ENCODE assay signal across 1 cellular context in the genomic region with DNA sequence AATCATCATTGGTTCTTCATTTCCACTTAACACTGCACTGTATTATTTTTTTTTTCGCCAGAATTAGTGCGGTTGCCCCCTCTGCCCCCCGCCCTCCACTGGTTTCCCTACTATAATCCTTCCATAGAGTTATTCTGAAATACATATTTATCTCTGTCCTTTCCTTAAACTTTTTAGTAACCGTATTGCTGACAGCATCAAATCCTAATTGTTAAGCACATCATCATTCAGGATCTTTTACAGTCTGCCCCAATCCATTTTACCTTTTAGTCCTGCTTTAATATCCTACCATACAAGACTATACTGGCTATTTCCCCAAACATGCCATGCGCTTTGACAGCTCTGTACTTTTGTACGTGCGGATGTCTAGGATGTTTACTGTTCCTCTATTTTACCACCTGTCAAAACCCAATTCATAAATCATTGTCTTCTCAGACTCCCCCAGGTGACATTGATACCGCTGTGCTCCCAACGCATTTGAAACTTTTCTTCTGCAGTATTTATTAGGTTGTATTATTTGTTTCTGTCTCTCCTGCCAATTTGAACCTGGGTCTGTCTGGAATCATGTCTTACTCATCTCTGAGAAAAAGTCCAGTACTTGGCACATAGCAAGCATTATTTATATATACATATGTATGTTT.
TF ChIP-seq lines count a peak whose summit lies in the region.

No MANE protein-coding gene starts in this region.

TF ChIP-seq in H1, 55 proteins besides CTCF, POLR2A, EP300 and RAD21:
- no peak for TF ChIP-seq MAFK (IDR thresholded peaks at IDR 0.05; ENCODE audit: low read depth, low read length)
- TF ChIP-seq SP1 (IDR thresholded peaks at IDR 0.05; ENCODE audit: low read depth, low read length), result no peak
- no peak for TF ChIP-seq USF2 (IDR thresholded peaks at IDR 0.05; ENCODE audit: low read length)
- TF ChIP-seq SIN3A (conservative IDR thresholded peaks at IDR 0.05 in 1 of 2, IDR thresholded peaks at IDR 0.05 in 1 of 2; ENCODE audit: low read depth in 1 of 2, low read length in 2 of 2), result no peak
- no peak for TF ChIP-seq ASH2L (IDR thresholded peaks at IDR 0.05; ENCODE audit: low read length)
- no peak for TF ChIP-seq BACH1 (IDR thresholded peaks at IDR 0.05; ENCODE audit: low read length)
- TF ChIP-seq RXRA (IDR thresholded peaks at IDR 0.05; ENCODE audit: insufficient read depth, low read depth, low read length), result no peak
- no peak for TF ChIP-seq PHF8 (conservative IDR thresholded peaks at IDR 0.05; ENCODE audit: low read depth, low read length)
- TF ChIP-seq SRF (IDR thresholded peaks at IDR 0.05; ENCODE audit: low read depth, low read length), result no peak
